34 cellular contexts compared by ENCODE assay signal in the genomic region with DNA sequence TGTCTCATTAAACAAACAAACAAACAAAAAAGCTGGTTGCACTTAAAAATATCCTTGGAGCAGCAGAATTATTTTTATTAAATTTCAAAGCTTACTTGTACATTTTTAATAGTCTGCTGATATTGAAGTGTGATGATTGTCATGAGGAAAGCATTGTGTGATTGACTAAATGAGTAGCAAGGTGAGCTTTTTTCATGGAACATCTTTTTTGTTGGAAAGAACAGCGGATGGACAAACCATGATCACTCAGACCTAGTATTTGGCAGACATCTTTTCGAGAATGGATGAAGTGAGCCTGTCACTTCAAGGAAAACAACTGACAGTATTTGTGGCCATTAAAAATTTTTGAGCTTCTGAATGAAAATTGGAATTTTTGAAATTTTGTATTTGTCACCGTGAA. TPM values are rescaled to one million over a fixed set of nuclear protein-coding genes. Genes with fewer than 3 reads are reported as not detected.
"Had no signal": no experiment of that assay in that cellular context is flagged by ENCODE, and none has a peak within 500 bp of the region (broad histone marks: within the 10 kb centered on the region; RNA-seq: fewer than 3 reads in every experiment).

No MANE protein-coding gene starts in this region.

- H3K36me3 ChIP-seq: esophagus squamous epithelium, heart right ventricle, left lung, suprapubic skin, transverse colon, upper lobe of right lung, vagina had no signal

- H3K27me3 Mint-ChIP-seq: stimulated activated naive CD8-positive, alpha-beta T cell treated with anti-CD3 and anti-CD28 coated beads, Interleukin-15, amount 100 ng/mL, for 72 hours had no signal

- H3K9ac ChIP-seq: parathyroid adenoma had no signal

- H3K4me3 Mint-ChIP-seq: mesothelial cell of epicardium; naive B cell; stimulated activated naive CD8-positive, alpha-beta T cell treated with anti-CD3 and anti-CD28 coated beads, Interleukin-15, amount 100 ng/mL, for 72 hours had no signal

- H3K4me1 ChIP-seq: heart right ventricle, left lung, parathyroid adenoma, suprapubic skin, upper lobe of right lung, vagina had no signal

- H3K4me1 Mint-ChIP-seq: naive B cell; stimulated activated naive CD8-positive, alpha-beta T cell treated with anti-CD3 and anti-CD28 coated beads, Interleukin-15, amount 100 ng/mL, for 72 hours had no signal

- H3K36me3 Mint-ChIP-seq: mesothelial cell of epicardium, naive B cell had no signal

- H3K27ac Mint-ChIP-seq: mesothelial cell of epicardium; naive B cell; progenitor cell of endocrine pancreas; stimulated activated naive CD8-positive, alpha-beta T cell treated with anti-CD3 and anti-CD28 coated beads, Interleukin-15, amount 100 ng/mL, for 72 hours had no signal

- ATAC-seq: heart right ventricle; left cardiac atrium; sciatic nerve; stimulated activated naive CD8-positive, alpha-beta T cell treated with anti-CD3 and anti-CD28 coated beads, Interleukin-15, amount 100 ng/mL, for 72 hours had no signal

- H3K27me3 ChIP-seq: esophagus squamous epithelium, heart right ventricle, left lung, suprapubic skin, transverse colon, upper lobe of right lung, vagina had no signal

- H3K4me3 ChIP-seq: coronary artery, esophagus squamous epithelium, heart right ventricle, left lung, mucosa of descending colon, smooth muscle cell, suprapubic skin, transverse colon, upper lobe of right lung, vagina had no signal

- H3K27ac ChIP-seq: coronary artery, esophagus squamous epithelium, heart right ventricle, left lung, parathyroid adenoma, suprapubic skin, upper lobe of right lung, vagina had no signal

- DNase-seq: dermis blood vessel endothelial cell; effector memory CD4-positive, alpha-beta T cell; esophagus squamous epithelium; foreskin melanocyte; glutamatergic neuron; heart right ventricle; hippocampal formation; left cardiac atrium; left lung; mesenchymal stem cell; naive B cell; stimulated activated CD4-positive, alpha-beta T cell treated with anti-CD3 and anti-CD28 coated beads, Interleukin-12 subunit alpha, Interleukin-12 subunit beta, amount 100 ng/mL, for 4 hours; stimulated activated CD4-positive, alpha-beta T cell treated with anti-CD3 and anti-CD28 coated beads, Interleukin-1b, Interleukin-23, amount 100 ng/mL, for 48 hours; stimulated activated CD4-positive, alpha-beta T cell treated with anti-CD3 and anti-CD28 coated beads, Interleukin-4, amount 100 ng/mL, for 1 hour; stimulated activated CD8-positive, alpha-beta memory T cell treated with anti-CD3 and anti-CD28 coated beads, Interleukin-4, amount 100 ng/mL, for 48 hours; stimulated activated naive CD4-positive, alpha-beta T cell; upper lobe of right lung had no signal

- H3K9me3 Mint-ChIP-seq: stimulated activated naive CD8-positive, alpha-beta T cell treated with anti-CD3 and anti-CD28 coated beads, Interleukin-15, amount 100 ng/mL, for 72 hours had no signal

- H3K9me3 ChIP-seq: esophagus squamous epithelium, heart right ventricle, left lung, mucosa of descending colon, suprapubic skin, transverse colon, upper lobe of right lung, vagina had no signal

RNA-seq across cellular contexts. Expression of gene CALML3, which starts 5.7 kb away (rescaled TPM):
- total RNA-seq: dermis blood vessel endothelial cell, endothelial cell of umbilical vein, epithelial cell of proximal tubule, heart right ventricle, kidney epithelial cell, left cardiac atrium, left lung, lung microvascular endothelial cell, osteoblast, progenitor cell of endocrine pancreas, sciatic nerve, transverse colon, upper lobe of right lung had no signal
- polyA plus RNA-seq: endothelial cell of umbilical vein, neural cell, smooth muscle cell had no signal

RNA-seq across cellular contexts. Expression of gene CALML5, which starts 19.7 kb away (rescaled TPM):
- total RNA-seq: dermis blood vessel endothelial cell, endothelial cell of umbilical vein, epithelial cell of proximal tubule, heart right ventricle, kidney epithelial cell, left cardiac atrium, left lung, lung microvascular endothelial cell, mesothelial cell of epicardium, mucosa of descending colon, osteoblast, progenitor cell of endocrine pancreas, sciatic nerve, transverse colon, upper lobe of right lung had no signal
- polyA plus RNA-seq: endothelial cell of umbilical vein, heart right ventricle, neural cell had no signal
